In the genomic region with DNA sequence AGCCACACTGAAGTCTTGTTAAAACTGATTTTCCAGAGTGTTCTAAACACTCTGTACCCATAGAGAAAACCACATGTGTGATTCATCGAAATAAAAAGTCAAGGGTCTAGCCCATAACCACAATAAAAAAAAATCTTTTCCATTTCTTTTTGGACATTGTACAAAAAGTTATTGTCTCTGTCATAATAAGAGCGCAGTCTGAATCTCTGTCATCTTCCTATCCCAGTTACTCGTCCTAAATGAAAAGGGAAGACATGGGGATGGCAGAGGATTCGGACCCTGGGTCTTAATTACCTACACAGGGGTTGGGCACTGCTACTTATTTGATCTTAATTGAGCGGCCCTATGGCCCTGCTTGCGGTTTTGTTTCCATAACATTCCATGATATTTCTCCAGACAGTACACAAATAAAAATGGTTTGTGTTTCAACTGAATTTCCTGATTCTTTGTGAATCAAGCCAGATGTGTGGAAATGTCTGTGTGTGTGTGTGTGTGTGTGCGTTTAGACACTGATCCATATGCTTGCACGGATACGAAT, we compare ENCODE assay signal across 21 cellular contexts.
DNase-seq lines count a peak whose midpoint lies in the region; TF ChIP-seq lines count a peak whose summit lies in the region.
"Had no signal": no experiment of that assay in that cellular context is flagged by ENCODE, and none has a peak within 500 bp of the region (broad histone marks: within the 10 kb centered on the region; RNA-seq: fewer than 3 reads in every experiment).

No MANE protein-coding gene starts in this region.

- TF ChIP-seq POLR2A in thyroid gland (IDR thresholded peaks at IDR 0.05): no peak

- no peak overlapping the region for H3K4me3 ChIP-seq in thyroid gland (replicated peaks in 1 of 3)
- H3K4me3 ChIP-seq: gastroesophageal sphincter, GM12878, neural progenitor cell, upper lobe of right lung had no signal

- no peaks in the 10 kb centered on the region for H3K36me3 ChIP-seq in thyroid gland
- H3K36me3 ChIP-seq: gastroesophageal sphincter, neural progenitor cell, upper lobe of right lung had no signal

- TF ChIP-seq CTCF in AG09319 (IDR thresholded peaks at IDR 0.05; ENCODE audit: low read depth, low read length): no peak
- no peak for TF ChIP-seq CTCF in glutamatergic neuron (IDR thresholded peaks at IDR 0.05; ENCODE audit: partially characterized antibody, unreplicated experiment)
- no peak for TF ChIP-seq CTCF in thyroid gland (IDR thresholded peaks at IDR 0.05)

- H3K4me1 ChIP-seq in thyroid gland: no peaks in the 10 kb centered on the region
- H3K4me1 ChIP-seq: gastroesophageal sphincter, neural progenitor cell, upper lobe of right lung had no signal

- H3K27ac Mint-ChIP-seq in glutamatergic neuron (ENCODE audit: unreplicated experiment): peak overlapping the region; percentile 19
- H3K27ac Mint-ChIP-seq: activated CD4-positive, alpha-beta T cell treated with anti-CD3 and anti-CD28 coated beads for 36 hours; activated CD8-positive, alpha-beta memory T cell treated with anti-CD3 and anti-CD28 coated beads, Interleukin-2, amount 10 ng/mL, durations not matched to agents 7 days and 5 days; activated naive CD8-positive, alpha-beta T cell treated with anti-CD3 and anti-CD28 coated beads, Interleukin-2, amount 50 U/mL, for 24 hours; activated T-helper 2 cell treated with anti-CD3 and anti-CD28 coated beads, Interferon-gamma antibody, Interleukin-2, Interleukin-4, amounts not matched to agents 10 μg/mL and 5 μg/mL and 100 μg/mL, durations not matched to agents 14 hours and 24 hours and 36 hours; endodermal cell; neural progenitor cell had no signal

- H3K9me3 Mint-ChIP-seq in glutamatergic neuron (ENCODE audit: unreplicated experiment): no peaks in the 10 kb centered on the region
- H3K9me3 Mint-ChIP-seq: activated naive CD8-positive, alpha-beta T cell treated with anti-CD3 and anti-CD28 coated beads, Interleukin-2, amount 50 U/mL, for 24 hours; activated T-helper 2 cell treated with anti-CD3 and anti-CD28 coated beads, Interferon-gamma antibody, Interleukin-2, Interleukin-4, amounts not matched to agents 10 μg/mL and 5 μg/mL and 100 μg/mL, durations not matched to agents 14 hours and 24 hours and 36 hours had no signal

- H3K9me3 ChIP-seq in thyroid gland: no peaks in the 10 kb centered on the region
- H3K9me3 ChIP-seq: gastroesophageal sphincter, upper lobe of right lung had no signal

- H3K36me3 Mint-ChIP-seq in glutamatergic neuron (ENCODE audit: unreplicated experiment): peaks cover 4% of the 10 kb centered on the region
- H3K36me3 Mint-ChIP-seq: activated CD8-positive, alpha-beta memory T cell treated with anti-CD3 and anti-CD28 coated beads, Interleukin-2, amount 10 ng/mL, durations not matched to agents 7 days and 5 days had no signal

- no peak overlapping the region for H3K4me3 Mint-ChIP-seq in glutamatergic neuron (ENCODE audit: unreplicated experiment)
- H3K4me3 Mint-ChIP-seq: activated CD4-positive, alpha-beta T cell treated with anti-CD3 and anti-CD28 coated beads for 36 hours; activated CD8-positive, alpha-beta memory T cell treated with anti-CD3 and anti-CD28 coated beads, Interleukin-2, amount 10 ng/mL, durations not matched to agents 7 days and 5 days; activated naive CD8-positive, alpha-beta T cell treated with anti-CD3 and anti-CD28 coated beads, Interleukin-2, amount 50 U/mL, for 24 hours; endodermal cell; neural progenitor cell had no signal

- peaks cover 16% of the 10 kb centered on the region for H3K4me1 Mint-ChIP-seq in glutamatergic neuron (ENCODE audit: low read depth, unreplicated experiment)
- H3K4me1 Mint-ChIP-seq: activated CD4-positive, alpha-beta T cell treated with anti-CD3 and anti-CD28 coated beads for 36 hours; activated CD8-positive, alpha-beta memory T cell treated with anti-CD3 and anti-CD28 coated beads, Interleukin-2, amount 10 ng/mL, durations not matched to agents 7 days and 5 days; activated naive CD8-positive, alpha-beta T cell treated with anti-CD3 and anti-CD28 coated beads, Interleukin-2, amount 50 U/mL, for 24 hours; endodermal cell had no signal

- DNase-seq in AG09319 (ENCODE audit: extremely low read depth, low read depth) (peak; percentile 72), HS-27A (ENCODE audit: low read depth) (peak; percentile 68), brain pericyte (ENCODE audit: low read depth, low spot score) (peak; percentile 57), glutamatergic neuron (no peak), mucosa of gallbladder (ENCODE audit: low spot score) (no peak), UCSD-AML1 (lab: John Stamatoyannopoulos, UW; ENCODE audit: unreplicated experiment) (no peak), thyroid gland (no peak), G401 (ENCODE audit: low spot score) (no peak)
- DNase-seq: activated CD4-positive, alpha-beta T cell treated with anti-CD3 and anti-CD28 coated beads for 36 hours; activated CD8-positive, alpha-beta memory T cell treated with anti-CD3 and anti-CD28 coated beads, Interleukin-2, amount 10 ng/mL, durations not matched to agents 7 days and 5 days; activated naive CD8-positive, alpha-beta T cell treated with anti-CD3 and anti-CD28 coated beads, Interleukin-2, amount 50 U/mL, for 24 hours; endodermal cell; left cardiac atrium; NCI-H1417; NCI-H226; stimulated activated naive CD4-positive, alpha-beta T cell treated with Interleukin-2 at 50 U/mL for 16 hours; upper lobe of right lung had no signal

- no peak overlapping the region for H3K27ac ChIP-seq in thyroid gland
- H3K27ac ChIP-seq: gastroesophageal sphincter, neural progenitor cell, upper lobe of right lung had no signal

- in situ Hi-C loops in G401 (cut with HindIII; ENCODE audit: low sequenced_read_pairs): no loop called here

- H3K27me3 Mint-ChIP-seq in glutamatergic neuron (ENCODE audit: unreplicated experiment): peaks cover 3% of the 10 kb centered on the region
- H3K27me3 Mint-ChIP-seq: activated naive CD8-positive, alpha-beta T cell treated with anti-CD3 and anti-CD28 coated beads, Interleukin-2, amount 50 U/mL, for 24 hours had no signal

- no peaks in the 10 kb centered on the region for H3K27me3 ChIP-seq in thyroid gland
- H3K27me3 ChIP-seq: gastroesophageal sphincter, neural progenitor cell, upper lobe of right lung had no signal

- intact Hi-C loops in thyroid gland (cut with DNase I): no loop called here

- WGBS in thyroid gland, 2 donors: 77 to 87% methylated on average over 9 of the region's 9 CpGs

Comparison
In these comparisons a context has a peak if more than half of its experiments do, and no peak if none do; other contexts are left out.
1. DNase-seq: peak in AG09319 (single experiment), HS-27A (single experiment) and brain pericyte (single experiment); none in glutamatergic neuron (single experiment), mucosa of gallbladder (single experiment), UCSD-AML1 (single experiment), thyroid gland (0 of 2) and G401 (single experiment).